16 cellular contexts compared by ENCODE assay signal in the genomic region with DNA sequence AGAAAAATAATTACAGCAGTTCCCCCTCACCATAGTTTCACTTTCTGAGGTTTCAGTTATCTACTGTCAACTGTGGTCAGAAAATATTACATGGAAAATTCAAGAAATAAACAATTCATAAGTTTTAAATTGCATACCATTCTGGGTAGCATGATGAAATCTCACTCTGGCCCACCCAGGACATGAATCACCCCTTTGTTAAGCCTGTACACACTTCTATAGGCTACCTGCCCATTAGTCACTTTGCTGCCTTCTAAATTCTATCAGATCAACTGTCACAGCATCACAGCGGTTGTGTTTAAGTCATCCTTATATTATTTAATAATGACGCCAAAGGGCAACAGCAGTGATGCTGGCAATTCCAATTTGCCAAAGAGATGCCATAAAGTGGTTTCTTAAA.
DNase-seq lines count a peak whose midpoint lies in the region; ATAC-seq, FAIRE-seq and TF ChIP-seq lines count a peak whose summit lies in the region.
"Had no signal": no experiment of that assay in that cellular context is flagged by ENCODE, and none has a peak within 500 bp of the region (broad histone marks: within the 10 kb centered on the region; RNA-seq: fewer than 3 reads in every experiment).

No MANE protein-coding gene starts in this region.

- no peak for ATAC-seq in activated CD8-positive, alpha-beta memory T cell treated with anti-CD3 and anti-CD28 coated beads, Interleukin-2, amount 10 ng/mL, durations not matched to agents 7 days and 5 days
- peak; percentile 94 for ATAC-seq in activated naive CD8-positive, alpha-beta T cell treated with anti-CD3 and anti-CD28 coated beads, Interleukin-2, amount 50 U/mL, for 24 hours
- ATAC-seq in HG02623 (IDR thresholded peaks at IDR 0.05; ENCODE audit: unreplicated experiment): no peak
- ATAC-seq: left ventricle myocardium superior had no signal

- H3K27ac ChIP-seq in keratinocyte (ENCODE audit: control insufficient read depth, insufficient read depth, low read length): peak overlapping the region; percentile 68
- no peak overlapping the region for H3K27ac ChIP-seq in sigmoid colon
- H3K27ac ChIP-seq: WERI-Rb-1 had no signal

- peak; percentile 43 for FAIRE-seq in keratinocyte (lab: Jason Lieb, UNC)

- TF ChIP-seq CTCF in keratinocyte (optimal IDR thresholded peaks at IDR 0.05 in 1 of 3, IDR thresholded peaks at IDR 0.05 in 1 of 3, conservative IDR thresholded peaks at IDR 0.05 in 1 of 3; ENCODE audit: extremely low read depth in 1 of 3, insufficient read depth in 2 of 3, low read length in 3 of 3) (no peak), sigmoid colon (IDR thresholded peaks at IDR 0.05) (no peak)

- DNase-seq in activated CD8-positive, alpha-beta memory T cell treated with anti-CD3 and anti-CD28 coated beads, Interleukin-2, amount 10 ng/mL, durations not matched to agents 7 days and 5 days: no peak
- no peak for DNase-seq in activated CD8-positive, alpha-beta memory T cell treated with anti-CD3 and anti-CD28 coated beads, Interleukin-2, amount 50 U/mL, for 4 hours
- DNase-seq in LHCN-M2 (ENCODE audit: low read depth) (peak; percentile 28), keratinocyte (ENCODE audit: low read depth, low spot score) (no peak), NCI-H1105 treated with DMSO at 0.1 percent for 48 hours (lab: John Stamatoyannopoulos, UW) (no peak), sigmoid colon (no peak)
- DNase-seq in activated naive CD8-positive, alpha-beta T cell treated with anti-CD3 and anti-CD28 coated beads, Interleukin-2, amount 50 U/mL, for 24 hours: peak; percentile 22
- DNase-seq: activated gamma-delta T cell treated with Interleukin-2 at 50 U/mL for 16 hours; Kasumi-1; left ventricle myocardium superior; SIG-M5; stimulated activated CD4-positive, alpha-beta T cell treated with anti-CD3 and anti-CD28 coated beads, Interleukin-12 subunit alpha, Interleukin-12 subunit beta, amount 100 ng/mL, for 4 hours; stimulated activated CD8-positive, alpha-beta memory T cell treated with anti-CD3 and anti-CD28 coated beads, Interleukin-4, amount 100 ng/mL, for 48 hours; WERI-Rb-1 had no signal

- H3K79me2 ChIP-seq in keratinocyte (ENCODE audit: control insufficient read depth, insufficient read depth, low read length): no peaks in the 10 kb centered on the region

- H3K9me1 ChIP-seq in keratinocyte (ENCODE audit: control insufficient read depth, extremely low read depth, insufficient read depth, low read length): no peaks in the 10 kb centered on the region

- H3K36me3 ChIP-seq in keratinocyte (ENCODE audit: control insufficient read depth in 2 of 2, extremely low read depth in 1 of 2, insufficient read depth in 2 of 2, low read length in 2 of 2): no peaks in the 10 kb centered on the region
- no peaks in the 10 kb centered on the region for H3K36me3 ChIP-seq in sigmoid colon
- H3K36me3 ChIP-seq: WERI-Rb-1 had no signal

- no peak for TF ChIP-seq EP300 in sigmoid colon (IDR thresholded peaks at IDR 0.05)

- no peak overlapping the region for H2AFZ ChIP-seq in keratinocyte (ENCODE audit: control insufficient read depth, low read length)

- CTCF ChIA-PET in activated CD8-positive, alpha-beta memory T cell treated with anti-CD3 and anti-CD28 coated beads, Interleukin-2, amount 10 ng/mL, durations not matched to agents 7 days and 5 days (lab: Charles Lee): no interaction called here

- intact Hi-C loops in sigmoid colon (cut with DNase I): no loop called here

- no peaks in the 10 kb centered on the region for H4K20me1 ChIP-seq in keratinocyte (ENCODE audit: control insufficient read depth, extremely low read depth, insufficient read depth, low read length)

- H3K4me2 ChIP-seq in keratinocyte (ENCODE audit: control insufficient read depth, extremely low read depth, insufficient read depth, low read depth, low read length): peak overlapping the region; percentile 54

- H3K4me1 Mint-ChIP-seq in activated CD8-positive, alpha-beta memory T cell treated with anti-CD3 and anti-CD28 coated beads, Interleukin-2, amount 10 ng/mL, durations not matched to agents 7 days and 5 days: peaks cover 24% of the 10 kb centered on the region
- peaks cover 54% of the 10 kb centered on the region for H3K4me1 Mint-ChIP-seq in activated naive CD8-positive, alpha-beta T cell treated with anti-CD3 and anti-CD28 coated beads, Interleukin-2, amount 50 U/mL, for 24 hours
- H3K4me1 Mint-ChIP-seq: neural crest cell had no signal

- no peak for TF ChIP-seq POLR2A in sigmoid colon (IDR thresholded peaks at IDR 0.05)

- H3K4me1 ChIP-seq in keratinocyte (ENCODE audit: control insufficient read depth, extremely low read depth, insufficient read depth, low read length) (peaks cover 11% of the 10 kb centered on the region), sigmoid colon (no peaks in the 10 kb centered on the region)

- H3K4me3 ChIP-seq in keratinocyte (ENCODE audit: control insufficient read depth in 2 of 3, extremely low read depth in 1 of 3, insufficient read depth in 2 of 3, low read depth in 1 of 3, low read length in 3 of 3) (peak overlapping the region in 1 of 3 experiments; percentile 41), sigmoid colon (no peak overlapping the region)

- no peaks in the 10 kb centered on the region for H3K9me3 Mint-ChIP-seq in activated CD8-positive, alpha-beta memory T cell treated with anti-CD3 and anti-CD28 coated beads, Interleukin-2, amount 10 ng/mL, durations not matched to agents 7 days and 5 days (ENCODE audit: low read depth)
- H3K9me3 Mint-ChIP-seq in activated naive CD8-positive, alpha-beta T cell treated with anti-CD3 and anti-CD28 coated beads, Interleukin-2, amount 50 U/mL, for 24 hours: peaks cover 5% of the 10 kb centered on the region

- no peak overlapping the region for H3K9ac ChIP-seq in keratinocyte (ENCODE audit: control insufficient read depth, extremely low read depth, insufficient read depth, low read length)

- no peak overlapping the region for H3K4me3 Mint-ChIP-seq in activated CD8-positive, alpha-beta memory T cell treated with anti-CD3 and anti-CD28 coated beads, Interleukin-2, amount 10 ng/mL, durations not matched to agents 7 days and 5 days
- H3K4me3 Mint-ChIP-seq in activated naive CD8-positive, alpha-beta T cell treated with anti-CD3 and anti-CD28 coated beads, Interleukin-2, amount 50 U/mL, for 24 hours: peak overlapping the region; percentile 33
- H3K4me3 Mint-ChIP-seq: neural crest cell had no signal

- H3K9me3 ChIP-seq in keratinocyte (ENCODE audit: control insufficient read depth, low read depth, low read length) (no peaks in the 10 kb centered on the region), sigmoid colon (no peaks in the 10 kb centered on the region)

- dilution Hi-C loops in keratinocyte (cut with MboI; ENCODE audit: extremely low pct_ligation_motif_present, low sequenced_read_pairs): no loop called here

- 95% methylated on average over 2 of the region's 2 CpGs for WGBS in sigmoid colon, 2 donors

- peaks cover 4% of the 10 kb centered on the region for H3K36me3 Mint-ChIP-seq in activated CD8-positive, alpha-beta memory T cell treated with anti-CD3 and anti-CD28 coated beads, Interleukin-2, amount 10 ng/mL, durations not matched to agents 7 days and 5 days
- H3K36me3 Mint-ChIP-seq in activated naive CD8-positive, alpha-beta T cell treated with anti-CD3 and anti-CD28 coated beads, Interleukin-2, amount 50 U/mL, for 24 hours (ENCODE audit: low read depth): peaks cover 14% of the 10 kb centered on the region

- H3K27ac Mint-ChIP-seq in activated CD8-positive, alpha-beta memory T cell treated with anti-CD3 and anti-CD28 coated beads, Interleukin-2, amount 10 ng/mL, durations not matched to agents 7 days and 5 days: peak overlapping the region; percentile 4
- peak overlapping the region; percentile 86 for H3K27ac Mint-ChIP-seq in activated naive CD8-positive, alpha-beta T cell treated with anti-CD3 and anti-CD28 coated beads, Interleukin-2, amount 50 U/mL, for 24 hours

- no peaks in the 10 kb centered on the region for H3K27me3 Mint-ChIP-seq in activated CD8-positive, alpha-beta memory T cell treated with anti-CD3 and anti-CD28 coated beads, Interleukin-2, amount 10 ng/mL, durations not matched to agents 7 days and 5 days
- H3K27me3 Mint-ChIP-seq in activated naive CD8-positive, alpha-beta T cell treated with anti-CD3 and anti-CD28 coated beads, Interleukin-2, amount 50 U/mL, for 24 hours: no peaks in the 10 kb centered on the region

- no peaks in the 10 kb centered on the region for H3K27me3 ChIP-seq in keratinocyte (ENCODE audit: control insufficient read depth, extremely low read depth, insufficient read depth, low read length)
- H3K27me3 ChIP-seq in sigmoid colon: no peaks in the 10 kb centered on the region

Comparison
In these comparisons a context has a peak if more than half of its experiments do, and no peak if none do; other contexts are left out.
1. DNase-seq: peak in LHCN-M2 (single experiment) and activated naive CD8-positive, alpha-beta T cell treated with anti-CD3 and anti-CD28 coated beads, Interleukin-2, amount 50 U/mL, for 24 hours (single experiment); none in activated CD8-positive, alpha-beta memory T cell treated with anti-CD3 and anti-CD28 coated beads, Interleukin-2, amount 10 ng/mL, durations not matched to agents 7 days and 5 days (single experiment), activated CD8-positive, alpha-beta memory T cell treated with anti-CD3 and anti-CD28 coated beads, Interleukin-2, amount 50 U/mL, for 4 hours (single experiment), keratinocyte (single experiment), NCI-H1105 treated with DMSO at 0.1 percent for 48 hours (single experiment) and sigmoid colon (single experiment).